Comparison of ENCODE assay signal across 1 cellular context in the genomic region with DNA sequence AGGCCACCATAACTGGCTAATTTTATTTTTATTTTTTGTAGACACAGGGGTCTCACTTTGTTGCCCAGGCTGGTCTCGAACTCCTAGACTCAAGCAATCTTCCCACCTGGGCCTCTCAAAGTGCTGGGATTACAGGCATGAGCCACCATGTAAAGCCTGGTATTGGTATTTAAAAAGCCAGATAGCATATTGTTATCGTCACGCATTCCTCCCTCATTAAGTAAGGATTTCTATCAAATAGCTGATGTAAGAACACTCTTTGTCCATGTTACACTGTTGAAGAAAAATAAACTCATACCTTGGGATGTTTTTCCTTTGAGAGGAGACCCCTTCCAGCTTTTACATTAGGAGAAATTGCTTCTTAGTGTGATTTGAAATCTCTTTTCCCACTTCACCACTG.
TF ChIP-seq lines count a peak whose summit lies in the region.

No MANE protein-coding gene starts in this region.

TF ChIP-seq in H1, 55 proteins besides CTCF, POLR2A, EP300 and RAD21:
- no peak for TF ChIP-seq SP4 (IDR thresholded peaks at IDR 0.05; ENCODE audit: low read length)
